In the genomic region with DNA sequence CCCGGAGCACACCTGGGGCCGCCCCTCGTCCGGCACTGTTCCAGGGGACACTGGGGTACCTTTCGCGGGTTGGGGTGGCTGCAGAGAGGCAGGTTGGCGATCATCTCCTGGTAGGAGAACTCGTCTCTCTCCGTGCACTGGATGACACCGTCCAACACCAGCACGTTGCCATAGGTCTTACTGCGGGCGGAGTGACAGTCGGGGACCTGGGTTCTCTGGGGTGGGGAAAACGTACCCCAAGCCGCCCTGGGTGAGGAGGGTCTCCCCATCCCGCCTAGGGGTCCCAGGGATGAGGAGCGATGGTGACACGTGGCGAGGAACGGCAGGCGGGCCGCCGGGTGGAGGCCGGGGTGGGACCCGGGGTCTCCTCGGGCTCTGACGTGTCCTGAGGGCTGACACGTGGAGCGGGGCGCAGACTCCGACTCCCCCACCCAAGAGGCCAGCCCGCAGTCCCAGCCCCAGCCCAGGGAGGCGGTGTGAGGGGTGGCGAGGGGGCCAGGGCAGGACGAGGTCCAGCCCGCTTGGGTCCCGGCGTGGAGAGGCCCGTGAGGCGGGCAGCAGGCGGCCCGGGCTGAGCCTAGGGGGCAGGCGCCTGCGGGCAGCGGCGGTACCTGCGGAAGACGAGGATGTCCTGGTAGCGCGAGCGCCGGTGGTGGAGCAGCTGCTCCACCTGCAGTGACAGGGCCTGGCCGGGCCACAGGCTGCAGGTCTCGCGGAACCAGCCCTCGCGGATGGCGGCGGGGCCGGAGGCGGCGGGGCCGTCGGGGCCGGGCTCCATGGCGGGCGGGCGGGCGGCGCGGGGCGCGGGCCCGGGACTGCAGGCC, we compare ENCODE assay signal across 8 cellular contexts. TPM values are rescaled to one million over a fixed set of nuclear protein-coding genes. Genes with fewer than 3 reads are reported as not detected.
DNase-seq lines count a peak whose midpoint lies in the region; ATAC-seq and TF ChIP-seq lines count a peak whose summit lies in the region.

No MANE protein-coding gene starts in this region.

- H3K23ac ChIP-seq in trophoblast cell (ENCODE audit: low read length) = no peak overlapping the region

- no peak overlapping the region for H4K12ac ChIP-seq in trophoblast cell (ENCODE audit: low read depth, low read length)

- peaks cover 3% of the 10 kb centered on the region for H3K4me1 ChIP-seq in cardiac muscle cell (ENCODE audit: low read depth)
- peaks cover 18 to 32% (median 27%) of the 10 kb centered on the region in 4 donors for H3K4me1 ChIP-seq in esophagus muscularis mucosa
- H3K4me1 ChIP-seq in trophoblast cell (ENCODE audit: control insufficient read depth in 1 of 2, insufficient read depth in 2 of 2, low read length in 2 of 2) = peaks cover 0 to 11% of the 10 kb centered on the region in 2 experiments

- no peak overlapping the region for H3K27ac ChIP-seq in cardiac muscle cell
- peak overlapping the region; percentile 66 to 74 (median 69) for H3K27ac ChIP-seq in esophagus muscularis mucosa (replicated peaks in 1 of 4)
- no peak overlapping the region for H3K27ac ChIP-seq in trophoblast cell (ENCODE audit: low read depth, low read length)

- no peaks in the 10 kb centered on the region for H3K36me3 Mint-ChIP-seq in T-helper 17 cell (ENCODE audit: low read depth)

- no peak for TF ChIP-seq CTCF in cardiac muscle cell (IDR thresholded peaks at IDR 0.05; ENCODE audit: low read depth, low read length)
- no peak for TF ChIP-seq CTCF in esophagus muscularis mucosa (IDR thresholded peaks at IDR 0.05)

- H3K27me3 ChIP-seq in cardiac muscle cell = no peaks in the 10 kb centered on the region
- H3K27me3 ChIP-seq in esophagus muscularis mucosa = no peaks in the 10 kb centered on the region
- H3K27me3 ChIP-seq in trophoblast cell (ENCODE audit: insufficient read depth, low read length) = no peaks in the 10 kb centered on the region

- no peak for DNase-seq in cardiac muscle cell (ENCODE audit: low read depth in 1 of 2, low spot score in 1 of 2)
- DNase-seq in cardiac septum (ENCODE audit: low spot score) = no peak
- no peak for DNase-seq in T-helper 17 cell
- no peak for DNase-seq in esophagus muscularis mucosa (ENCODE audit: extremely low spot score)
- DNase-seq in trophoblast cell = peak; percentile 32 to 62
- no peak for DNase-seq in GDM1 (lab: John Stamatoyannopoulos, UW)

- H3K79me2 ChIP-seq in trophoblast cell (ENCODE audit: control insufficient read depth, insufficient read depth, low read length, poor library complexity) = peaks cover 9% of the 10 kb centered on the region

- H3K4me2 ChIP-seq in trophoblast cell (ENCODE audit: low read length) = peak overlapping the region; percentile 68

- H3K9me3 ChIP-seq in cardiac muscle cell (ENCODE audit: low read depth) (no peaks in the 10 kb centered on the region), T-helper 17 cell (ENCODE audit: control insufficient read depth, low read length, poor library complexity, severe bottlenecking) (no peaks in the 10 kb centered on the region), esophagus muscularis mucosa (no peaks in the 10 kb centered on the region), trophoblast cell (ENCODE audit: insufficient read depth, low read depth, low read length) (no peaks in the 10 kb centered on the region)

- H3K18ac ChIP-seq in trophoblast cell (ENCODE audit: low read length) = peak overlapping the region; percentile 13

- WGBS in esophagus muscularis mucosa = 0% methylated on average over 5 of the region's 75 CpGs
- no CpG with 5 or more reads among the region's 75 CpGs for WGBS in trophoblast cell (ENCODE audit: extremely low coverage, insufficient coverage, insufficient read length)

- H3K27ac Mint-ChIP-seq in T-helper 17 cell = peak overlapping the region; percentile 86

- H3K9ac ChIP-seq in trophoblast cell (ENCODE audit: low read length) = peak overlapping the region; percentile 81

- H3K27me3 Mint-ChIP-seq in T-helper 17 cell = no peaks in the 10 kb centered on the region

- TF ChIP-seq POLR2A in esophagus muscularis mucosa (IDR thresholded peaks at IDR 0.05; ENCODE audit: low read depth) = no peak

- H3K36me3 ChIP-seq in cardiac muscle cell (peaks cover 7% of the 10 kb centered on the region), esophagus muscularis mucosa (peaks cover 6 to 49% (median 37%) of the 10 kb centered on the region in 4 donors), trophoblast cell (ENCODE audit: control insufficient read depth in 1 of 2, insufficient read depth in 2 of 2, low read length in 2 of 2) (peaks cover 26 to 27% of the 10 kb centered on the region in 2 experiments)

- peak overlapping the region; percentile 14 for H2BK5ac ChIP-seq in trophoblast cell (ENCODE audit: low read depth, low read length, poor library complexity)

- no peak overlapping the region for H2BK120ac ChIP-seq in trophoblast cell (ENCODE audit: insufficient read depth, low read length, poor library complexity)

- peak overlapping the region; percentile 87 for H2AFZ ChIP-seq in trophoblast cell (ENCODE audit: insufficient read depth, low read length, poor library complexity)

- no peak overlapping the region for H2AK5ac ChIP-seq in trophoblast cell (ENCODE audit: low read length)

- H3K4me3 ChIP-seq in cardiac muscle cell (peak overlapping the region; percentile 95), esophagus muscularis mucosa (peak overlapping the region; percentile 96 to 99 (median 98)), trophoblast cell (ENCODE audit: low read depth, low read length) (peak overlapping the region; percentile 89)

- ATAC-seq in HG03025 (IDR thresholded peaks at IDR 0.05; ENCODE audit: low FRiP score, unreplicated experiment) (peak; percentile 12), T-helper 17 cell (peak; percentile 35), HG02884 (IDR thresholded peaks at IDR 0.05; ENCODE audit: unreplicated experiment) (no peak)

- intact Hi-C loops in cardiac septum (cut with DNase I) (loop anchor here (10.0 kb wide), 1 partner anchor 665 kb away; no protein-coding TSS in a partner anchor), esophagus muscularis mucosa (cut with DNase I) (no loop called here)

- H2BK12ac ChIP-seq in trophoblast cell (ENCODE audit: low read length) = no peak overlapping the region

- H3K4ac ChIP-seq in trophoblast cell (ENCODE audit: low read depth, low read length) = peak overlapping the region; percentile 41

- peak overlapping the region; percentile 64 for H4K91ac ChIP-seq in trophoblast cell (ENCODE audit: low read depth, low read length)

- H3K4me3 Mint-ChIP-seq in T-helper 17 cell = peak overlapping the region; percentile 98

- TF ChIP-seq EP300 in esophagus muscularis mucosa (IDR thresholded peaks at IDR 0.05) = no peak

- H3K4me1 Mint-ChIP-seq in T-helper 17 cell = peaks cover 21% of the 10 kb centered on the region

- H3K79me1 ChIP-seq in trophoblast cell (ENCODE audit: low read length) = peaks cover 2% of the 10 kb centered on the region

- peak overlapping the region; percentile 64 for H4K8ac ChIP-seq in trophoblast cell (ENCODE audit: low read depth, low read length)

- H3K14ac ChIP-seq in trophoblast cell (ENCODE audit: low read length) = peak overlapping the region; percentile 74

RNA-seq across cellular contexts. Expression of gene SRM, which starts 0.4 kb away (rescaled TPM):
- 48.6 and 62.8 TPM in 2 replicates for total RNA-seq in cardiac muscle cell
- 108 and 184 TPM in 2 replicates for polyA plus RNA-seq in cardiac muscle cell
- total RNA-seq in cardiac septum = 58.0 TPM
- 10 to 100 TPM; 37.5 to 39.5 TPM for total RNA-seq in T-helper 17 cell
- 10 to 100 TPM; 40.8 to 69.7 (median 48.8) TPM for total RNA-seq in esophagus muscularis mucosa
- polyA plus RNA-seq in trophoblast cell (2013) = 137 and 143 TPM in 2 replicates

RNA-seq across cellular contexts. Expression of gene MASP2, which starts 12.3 kb away (rescaled TPM):
- not detected in 2 replicates for total RNA-seq in cardiac muscle cell
- polyA plus RNA-seq in cardiac muscle cell = 0.39 and 0.40 TPM in 2 replicates
- not detected for total RNA-seq in cardiac septum
- under 1 TPM; 0.18 to 0.30 TPM for total RNA-seq in T-helper 17 cell
- total RNA-seq in esophagus muscularis mucosa = not detected
- 0.14 and 0.18 TPM in 2 replicates for polyA plus RNA-seq in trophoblast cell (2013)

RNA-seq across cellular contexts. Expression of gene EXOSC10, which starts 40.3 kb away (rescaled TPM):
- total RNA-seq in cardiac muscle cell (52.0 and 52.3 TPM in 2 replicates), cardiac septum (22.5 TPM), T-helper 17 cell (10 to 100 TPM; 73.8 to 82.7 TPM), esophagus muscularis mucosa (10 to 100 TPM; 33.2 to 49.4 (median 36.3) TPM)
- polyA plus RNA-seq in cardiac muscle cell = 69.3 and 79.0 TPM in 2 replicates
- polyA plus RNA-seq in trophoblast cell (2013) = 63.5 and 66.1 TPM in 2 replicates

RNA-seq across cellular contexts. Expression of gene TARDBP, which starts 46.9 kb away (rescaled TPM):
- 67.0 and 102 TPM in 2 replicates for total RNA-seq in cardiac muscle cell
- 189 and 213 TPM in 2 replicates for polyA plus RNA-seq in cardiac muscle cell
- total RNA-seq in cardiac septum = 102 TPM
- 100 to 1,000 TPM; 121 to 135 TPM for total RNA-seq in T-helper 17 cell
- 100 to 1,000 TPM in 3 of 4 donors, 10 to 100 TPM in 1; 74.9 to 184 (median 137) TPM for total RNA-seq in esophagus muscularis mucosa
- 196 and 202 TPM in 2 replicates for polyA plus RNA-seq in trophoblast cell (2013)

Comparison
In these comparisons a context has a peak if more than half of its experiments do, and no peak if none do; other contexts are left out.
1. DNase-seq: peak in trophoblast cell (2 of 2); none in cardiac muscle cell (0 of 2), cardiac septum (single experiment), T-helper 17 cell (0 of 3), esophagus muscularis mucosa (single experiment) and GDM1 (single experiment).
2. H3K27ac ChIP-seq: peak in esophagus muscularis mucosa (4 of 4); none in cardiac muscle cell (single experiment) and trophoblast cell (single experiment).
3. Peak in every context shown above with its lines, with median percentiles within 50 percentile points of each other: H3K4me3 ChIP-seq.